28 cellular contexts compared by ENCODE assay signal in the genomic region with DNA sequence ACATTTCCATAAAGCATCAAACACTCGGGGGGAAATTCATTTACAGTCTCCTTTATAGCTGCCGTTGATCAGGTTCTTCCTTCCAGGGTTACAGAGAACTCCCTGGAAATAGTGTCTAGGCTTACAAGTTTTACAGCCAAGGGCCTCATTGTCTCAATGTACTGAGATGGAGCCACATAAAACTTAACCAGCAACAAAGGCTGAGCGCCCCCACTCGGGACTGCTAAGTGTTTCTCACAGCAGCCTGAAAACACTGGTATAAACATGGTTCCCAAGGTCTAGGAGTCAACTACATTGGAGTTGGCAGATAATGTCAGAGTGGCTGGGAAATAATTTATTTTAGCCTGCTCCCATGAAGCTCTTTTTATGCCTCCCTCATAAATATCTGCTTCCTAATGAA.
"Had no signal": no experiment of that assay in that cellular context is flagged by ENCODE, and none has a peak within 500 bp of the region (broad histone marks: within the 10 kb centered on the region; RNA-seq: fewer than 3 reads in every experiment).

No MANE protein-coding gene starts in this region.

- H3K4me3 ChIP-seq: breast epithelium, gastrocnemius medialis, pancreas, prostate gland, skin epidermis, uterus had no signal

- H3K27ac ChIP-seq: breast epithelium, gastrocnemius medialis, pancreas, prostate gland, skin epidermis, uterus, VCaP had no signal

- DNase-seq: activated CD4-positive, alpha-beta T cell treated with anti-CD3 and anti-CD28 coated beads for 48 hours; activated CD4-positive, alpha-beta T cell treated with anti-CD3 and anti-CD28 coated beads, Interleukin-2, amount 50 U/mL, for 48 hours; activated CD8-positive, alpha-beta memory T cell treated with anti-CD3 and anti-CD28 coated beads, Interleukin-2, amount 50 U/mL, for 48 hours; activated gamma-delta T cell; activated naive CD4-positive, alpha-beta T cell treated with anti-CD3 and anti-CD28 coated beads, Interleukin-2, amount 10 ng/mL, durations not matched to agents 7 days and 5 days; activated T-cell treated with anti-CD3 and anti-CD28 coated beads, Interleukin-2, amount 50 U/mL, for 24 hours; amygdala; central memory CD4-positive, alpha-beta T cell; gastrocnemius medialis; glutamatergic neuron; left cardiac atrium; mammary epithelial cell; naive B cell; pancreas; retina; stimulated activated CD4-positive, alpha-beta T cell treated with anti-CD3 and anti-CD28 coated beads, Interleukin-12 subunit alpha, Interleukin-12 subunit beta, amount 100 ng/mL, for 4 hours; stimulated activated CD4-positive, alpha-beta T cell treated with anti-CD3 and anti-CD28 coated beads, Interleukin-4, amount 100 ng/mL, for 24 hours; stimulated activated naive CD8-positive, alpha-beta T cell treated with anti-CD3 and anti-CD28 coated beads, Interleukin-15, amount 100 ng/mL, for 72 hours; substantia nigra; uterus had no signal

- H3K27ac Mint-ChIP-seq: activated naive CD4-positive, alpha-beta T cell treated with anti-CD3 and anti-CD28 coated beads, Interleukin-2, amount 10 ng/mL, durations not matched to agents 7 days and 5 days; activated T-cell treated with anti-CD3 and anti-CD28 coated beads, Interleukin-2, amount 50 U/mL, for 24 hours; dendritic cell treated with granulocyte-macrophage colony-stimulating factor and Interleukin-4, amounts not matched to agents 40 ng/mL and 50 ng/mL, for 4 days; mesothelial cell of epicardium; naive B cell; stimulated activated memory B cell treated with anti-CD40 and anti-IgM and Interleukin-4, amounts not matched to agents 10 μg/mL and 1 μg/mL and 100 μg/mL, for 72 hours; stimulated activated naive CD8-positive, alpha-beta T cell treated with anti-CD3 and anti-CD28 coated beads, Interleukin-15, amount 100 ng/mL, for 72 hours; type B pancreatic cell had no signal

- H3K27me3 Mint-ChIP-seq: activated naive CD4-positive, alpha-beta T cell treated with anti-CD3 and anti-CD28 coated beads, Interleukin-2, amount 10 ng/mL, durations not matched to agents 7 days and 5 days; activated T-cell treated with anti-CD3 and anti-CD28 coated beads, Interleukin-2, amount 50 U/mL, for 24 hours; dendritic cell treated with granulocyte-macrophage colony-stimulating factor and Interleukin-4, amounts not matched to agents 40 ng/mL and 50 ng/mL, for 4 days; naive B cell; stimulated activated memory B cell treated with anti-CD40 and anti-IgM and Interleukin-4, amounts not matched to agents 10 μg/mL and 1 μg/mL and 100 μg/mL, for 72 hours; stimulated activated naive CD8-positive, alpha-beta T cell treated with anti-CD3 and anti-CD28 coated beads, Interleukin-15, amount 100 ng/mL, for 72 hours had no signal

- H3K4me3 Mint-ChIP-seq: activated naive CD4-positive, alpha-beta T cell treated with anti-CD3 and anti-CD28 coated beads, Interleukin-2, amount 10 ng/mL, durations not matched to agents 7 days and 5 days; activated T-cell treated with anti-CD3 and anti-CD28 coated beads, Interleukin-2, amount 50 U/mL, for 24 hours; dendritic cell treated with granulocyte-macrophage colony-stimulating factor and Interleukin-4, amounts not matched to agents 40 ng/mL and 50 ng/mL, for 4 days; mesothelial cell of epicardium; naive B cell; stimulated activated memory B cell treated with anti-CD40 and anti-IgM and Interleukin-4, amounts not matched to agents 10 μg/mL and 1 μg/mL and 100 μg/mL, for 72 hours; stimulated activated naive CD8-positive, alpha-beta T cell treated with anti-CD3 and anti-CD28 coated beads, Interleukin-15, amount 100 ng/mL, for 72 hours; type B pancreatic cell had no signal

- H3K4me1 Mint-ChIP-seq: activated naive CD4-positive, alpha-beta T cell treated with anti-CD3 and anti-CD28 coated beads, Interleukin-2, amount 10 ng/mL, durations not matched to agents 7 days and 5 days; naive B cell; stimulated activated memory B cell treated with anti-CD40 and anti-IgM and Interleukin-4, amounts not matched to agents 10 μg/mL and 1 μg/mL and 100 μg/mL, for 72 hours; stimulated activated naive CD8-positive, alpha-beta T cell treated with anti-CD3 and anti-CD28 coated beads, Interleukin-15, amount 100 ng/mL, for 72 hours had no signal

- H3K9me3 Mint-ChIP-seq: activated naive CD4-positive, alpha-beta T cell treated with anti-CD3 and anti-CD28 coated beads, Interleukin-2, amount 10 ng/mL, durations not matched to agents 7 days and 5 days; activated T-cell treated with anti-CD3 and anti-CD28 coated beads, Interleukin-2, amount 50 U/mL, for 24 hours; dendritic cell treated with granulocyte-macrophage colony-stimulating factor and Interleukin-4, amounts not matched to agents 40 ng/mL and 50 ng/mL, for 4 days; mesothelial cell of epicardium; stimulated activated naive CD8-positive, alpha-beta T cell treated with anti-CD3 and anti-CD28 coated beads, Interleukin-15, amount 100 ng/mL, for 72 hours; type B pancreatic cell had no signal

- H3K36me3 Mint-ChIP-seq: activated naive CD4-positive, alpha-beta T cell treated with anti-CD3 and anti-CD28 coated beads, Interleukin-2, amount 10 ng/mL, durations not matched to agents 7 days and 5 days; mesothelial cell of epicardium; naive B cell; stimulated activated memory B cell treated with anti-CD40 and anti-IgM and Interleukin-4, amounts not matched to agents 10 μg/mL and 1 μg/mL and 100 μg/mL, for 72 hours; type B pancreatic cell had no signal

- H3K36me3 ChIP-seq: breast epithelium, gastrocnemius medialis, pancreas, prostate gland, uterus had no signal

- H3K4me1 ChIP-seq: breast epithelium, gastrocnemius medialis, pancreas, prostate gland, uterus had no signal

- H3K27me3 ChIP-seq: breast epithelium, gastrocnemius medialis, uterus had no signal

- H3K9me3 ChIP-seq: breast epithelium, gastrocnemius medialis, pancreas, prostate gland, uterus had no signal
